Comparison of ENCODE assay signal across 1 cellular context in the genomic region with DNA sequence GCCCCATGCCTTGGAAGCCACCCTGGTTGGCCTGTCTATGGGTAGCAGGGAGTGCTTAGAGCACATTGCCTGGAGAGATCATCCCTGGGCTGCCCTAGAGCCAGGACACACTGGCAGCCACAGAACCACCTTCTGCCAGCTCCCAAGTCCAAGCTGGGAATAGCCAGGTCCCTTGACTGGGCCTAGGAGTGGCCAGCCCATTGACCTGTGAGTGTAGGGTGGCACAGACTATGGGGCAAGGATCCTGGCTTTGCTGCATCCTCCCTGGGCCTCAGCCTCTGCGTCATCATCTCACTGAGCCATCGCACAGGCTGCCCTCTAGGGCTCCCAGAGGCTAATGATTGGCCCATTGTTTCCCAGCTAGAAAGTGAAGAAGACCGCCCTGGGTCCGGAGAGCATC.
TF ChIP-seq lines count a peak whose summit lies in the region.

No MANE protein-coding gene starts in this region.

TF ChIP-seq in IMR-90, 13 proteins besides CTCF, POLR2A, EP300 and RAD21:
- TF ChIP-seq SMC3 (IDR thresholded peaks at IDR 0.05; ENCODE audit: low read depth, low read length) (no peak), MXI1 (IDR thresholded peaks at IDR 0.05; ENCODE audit: borderline replicate concordance, low read depth, low read length) (no peak), MAFK (IDR thresholded peaks at IDR 0.05; ENCODE audit: low read depth, low read length) (no peak), NFE2L2 (IDR thresholded peaks at IDR 0.05; ENCODE audit: low read depth, low read length) (no peak), RFX5 (IDR thresholded peaks at IDR 0.05; ENCODE audit: low read depth, low read length) (no peak), BHLHE40 (IDR thresholded peaks at IDR 0.05; ENCODE audit: low read depth, low read length) (no peak), FOS (IDR thresholded peaks at IDR 0.05; ENCODE audit: low read depth, low read length) (no peak), MAZ (IDR thresholded peaks at IDR 0.05; ENCODE audit: borderline replicate concordance, low read depth, low read length) (no peak), RCOR1 (IDR thresholded peaks at IDR 0.05; ENCODE audit: insufficient replicate concordance, low read length) (no peak), CEBPB (IDR thresholded peaks at IDR 0.05; ENCODE audit: low read depth, low read length) (no peak), CHD1 (IDR thresholded peaks at IDR 0.05; ENCODE audit: low read depth, low read length) (no peak)
- TF ChIP-seq, protein P1, sequence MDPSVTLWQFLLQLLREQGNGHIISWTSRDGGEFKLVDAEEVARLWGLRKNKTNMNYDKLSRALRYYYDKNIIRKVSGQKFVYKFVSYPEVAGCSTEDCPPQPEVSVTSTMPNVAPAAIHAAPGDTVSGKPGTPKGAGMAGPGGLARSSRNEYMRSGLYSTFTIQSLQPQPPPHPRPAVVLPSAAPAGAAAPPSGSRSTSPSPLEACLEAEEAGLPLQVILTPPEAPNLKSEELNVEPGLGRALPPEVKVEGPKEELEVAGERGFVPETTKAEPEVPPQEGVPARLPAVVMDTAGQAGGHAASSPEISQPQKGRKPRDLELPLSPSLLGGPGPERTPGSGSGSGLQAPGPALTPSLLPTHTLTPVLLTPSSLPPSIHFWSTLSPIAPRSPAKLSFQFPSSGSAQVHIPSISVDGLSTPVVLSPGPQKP (IDR thresholded peaks at IDR 0.05; ENCODE audit: borderline replicate concordance, low read depth, low read length): no peak
- TF ChIP-seq, protein P2, sequence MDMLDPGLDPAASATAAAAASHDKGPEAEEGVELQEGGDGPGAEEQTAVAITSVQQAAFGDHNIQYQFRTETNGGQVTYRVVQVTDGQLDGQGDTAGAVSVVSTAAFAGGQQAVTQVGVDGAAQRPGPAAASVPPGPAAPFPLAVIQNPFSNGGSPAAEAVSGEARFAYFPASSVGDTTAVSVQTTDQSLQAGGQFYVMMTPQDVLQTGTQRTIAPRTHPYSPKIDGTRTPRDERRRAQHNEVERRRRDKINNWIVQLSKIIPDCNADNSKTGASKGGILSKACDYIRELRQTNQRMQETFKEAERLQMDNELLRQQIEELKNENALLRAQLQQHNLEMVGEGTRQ (IDR thresholded peaks at IDR 0.05; ENCODE audit: low read depth, low read length): no peak
TF ChIP-seq in IMR-90: peak in this region for 0.
